22 cellular contexts compared by ENCODE assay signal in genomic region chr13:85737952-85738351, GRCh38.
"Had no signal": no experiment of that assay in that cellular context is flagged by ENCODE, and none has a peak within 500 bp of the region (broad histone marks: within the 10 kb centered on the region; RNA-seq: fewer than 3 reads in every experiment).

No MANE protein-coding gene starts in this region.

- DNase-seq: activated CD4-positive, alpha-beta T cell treated with anti-CD3 and anti-CD28 coated beads, Interleukin-2, amount 10 ng/mL, durations not matched to agents 7 days and 5 days; activated CD8-positive, alpha-beta T cell treated with anti-CD3 and anti-CD28 coated beads, Interleukin-2, amount 10 ng/mL, durations not matched to agents 7 days and 5 days; activated naive CD4-positive, alpha-beta T cell treated with anti-CD3 and anti-CD28 coated beads for 36 hours; activated T-cell treated with anti-CD3 and anti-CD28 coated beads, Interleukin-2, amount 50 U/mL, for 24 hours; body of pancreas; caudate nucleus; dorsolateral prefrontal cortex; midbrain; stimulated activated CD4-positive, alpha-beta T cell treated with anti-CD3 and anti-CD28 coated beads, Interleukin-4, amount 100 ng/mL, for 1 hour; stimulated activated naive CD8-positive, alpha-beta T cell treated with anti-CD3 and anti-CD28 coated beads, Interleukin-15, amount 100 ng/mL, for 72 hours; transverse colon had no signal

- H3K36me3 ChIP-seq: suprapubic skin, transverse colon had no signal

- H3K27me3 ChIP-seq: body of pancreas, dorsolateral prefrontal cortex, foreskin keratinocyte, hepatocyte, suprapubic skin, transverse colon had no signal

- H3K4me3 ChIP-seq: body of pancreas, dorsolateral prefrontal cortex, hepatocyte, lung, smooth muscle cell, suprapubic skin, transverse colon had no signal

- H3K79me2 ChIP-seq: hepatocyte, parathyroid adenoma had no signal

- H3K4me1 ChIP-seq: body of pancreas, parathyroid adenoma, suprapubic skin, transverse colon had no signal

- H3K9me3 ChIP-seq: body of pancreas, suprapubic skin, transverse colon had no signal

- H3K4me2 ChIP-seq: hepatocyte, smooth muscle cell had no signal

- H3K9ac ChIP-seq: parathyroid adenoma had no signal

- ATAC-seq: activated CD4-positive, CD25-positive, alpha-beta regulatory T cell treated with anti-CD3 and anti-CD28 coated beads, Interleukin-2, amount 50 U/mL, for 24 hours; activated CD8-positive, alpha-beta T cell treated with anti-CD3 and anti-CD28 coated beads, Interleukin-2, amount 10 ng/mL, durations not matched to agents 7 days and 5 days; body of pancreas; left lobe of liver; sciatic nerve; stimulated activated naive CD8-positive, alpha-beta T cell treated with anti-CD3 and anti-CD28 coated beads, Interleukin-15, amount 100 ng/mL, for 72 hours had no signal

- H3K27ac ChIP-seq: body of pancreas, dorsolateral prefrontal cortex, foreskin keratinocyte, hepatocyte, parathyroid adenoma, suprapubic skin, transverse colon had no signal

- FAIRE-seq: colon, keratinocyte had no signal

- H2AFZ ChIP-seq: hepatocyte, parathyroid adenoma had no signal
